ENCODE assay signal across 11 cellular contexts in genomic region chr9:136840140-136840876, GRCh38. TPM values are rescaled to one million over a fixed set of nuclear protein-coding genes. Genes with fewer than 3 reads are reported as not detected.
DNase-seq lines count a peak whose midpoint lies in the region; ATAC-seq, FAIRE-seq and TF ChIP-seq lines count a peak whose summit lies in the region.
"Had no signal": no experiment of that assay in that cellular context is flagged by ENCODE, and none has a peak within 500 bp of the region (broad histone marks: within the 10 kb centered on the region; RNA-seq: fewer than 3 reads in every experiment).

No MANE protein-coding gene starts in this region.

- no peak overlapping the region for H3K9ac ChIP-seq in GM12878 (ENCODE audit: control insufficient read depth, insufficient read depth, low read length)
- peak overlapping the region; percentile 79 for H3K9ac ChIP-seq in neuronal stem cell (ENCODE audit: low read depth, low read length, poor library complexity)

- H4K20me1 ChIP-seq in GM12878 (ENCODE audit: control insufficient read depth, insufficient read depth) = no peaks in the 10 kb centered on the region; the same call in 1 of the 2 replicates

- SMC1A ChIA-PET in GM12878 (lab: Charles Lee; ENCODE audit: uncharacterized antibody, unreplicated experiment) = no interaction called here

- H4K8ac ChIP-seq in neuronal stem cell (ENCODE audit: low read depth, low read length) = no peak overlapping the region

- TF ChIP-seq EP300 in GM12878 (IDR thresholded peaks at IDR 0.05; ENCODE audit: borderline replicate concordance in 1 of 2, control insufficient read depth in 1 of 2, low read depth in 2 of 2, low read length in 2 of 2) = no peak

- H3K14ac ChIP-seq in neuronal stem cell (ENCODE audit: low read length) = no peak overlapping the region

- DNase-seq in COLO668 (lab: John Stamatoyannopoulos, UW; ENCODE audit: unreplicated experiment) = peak; percentile 68
- DNase-seq in HK-2 (ENCODE audit: unreplicated experiment) = peak; percentile 42
- no peak for DNase-seq in GM12878 (ENCODE audit: low read depth, low spot score)
- DNase-seq in neuronal stem cell (ENCODE audit: low spot score) = no peak
- DNase-seq in cortex of kidney (lab: John Stamatoyannopoulos, UW) = no peak
- no peak for DNase-seq in MG63
- DNase-seq in NCI-H748 treated with DMSO at 0.1 percent for 48 hours (lab: John Stamatoyannopoulos, UW) = no peak
- DNase-seq: EL; stimulated activated CD4-positive, alpha-beta T cell treated with anti-CD3 and anti-CD28 coated beads, Interleukin-1b, Interleukin-23, amount 100 ng/mL, for 48 hours; stimulated activated naive CD8-positive, alpha-beta T cell treated with anti-CD3 and anti-CD28 coated beads, Interleukin-15, amount 100 ng/mL, for 72 hours had no signal

- H3K4me1 ChIP-seq in GM12878 (ENCODE audit: control insufficient read depth, insufficient read depth, low read length) (peaks cover 6% of the 10 kb centered on the region; the same call in 1 of the 2 replicates), neuronal stem cell (ENCODE audit: control insufficient read depth in 2 of 2, insufficient read depth in 1 of 2, low read depth in 1 of 2, low read length in 2 of 2) (peaks cover 26 to 28% of the 10 kb centered on the region in 2 donors)

- no peak overlapping the region for H3K4me2 ChIP-seq in GM12878 (ENCODE audit: control insufficient read depth, insufficient read depth)
- no peak overlapping the region for H3K4me2 ChIP-seq in neuronal stem cell (ENCODE audit: insufficient read depth, low read length, poor library complexity, severe bottlenecking)

- intact Hi-C loops in GM12878 (cut with micrococcal nuclease; ENCODE audit: unreplicated experiment) = no loop called here

- no peak overlapping the region for H3K4me3 ChIP-seq in GM12878
- H3K4me3 ChIP-seq in neuronal stem cell (ENCODE audit: low read length in 2 of 2) = no peak overlapping the region
- H3K4me3 ChIP-seq in MG63 = no peak overlapping the region

- no peak for TF ChIP-seq RAD21 in GM12878 (IDR thresholded peaks at IDR 0.05; ENCODE audit: insufficient read depth, low read depth, low read length)

- H2BK5ac ChIP-seq in neuronal stem cell (ENCODE audit: low read length) = no peak overlapping the region

- H3K27ac ChIP-seq in GM12878 (ENCODE audit: control insufficient read depth, insufficient read depth) = no peak overlapping the region
- H3K27ac ChIP-seq in neuronal stem cell (replicated peaks; ENCODE audit: low read length) = peak overlapping the region; percentile 66

- no peak for FAIRE-seq in GM12878 (lab: Jason Lieb, UNC)

- peak overlapping the region; percentile 80 for H3K23ac ChIP-seq in neuronal stem cell (ENCODE audit: low read depth, low read length, poor library complexity)

- TSS peak; percentile 82 for BruUV-seq in GM12878 (replicated peaks; lab: Mats Ljungman, UMichigan)

- CTCF ChIA-PET in GM12878 (lab: Yijun Ruan, JAX) = interaction anchor here (4.3 kb wide), 1 partner anchor 194 kb away, joined by 35 read pairs; no protein-coding TSS in a partner anchor

- no peak overlapping the region for H2BK15ac ChIP-seq in neuronal stem cell (ENCODE audit: low read length)

- H3K27me3 ChIP-seq in GM12878 (replicated peaks in 1 of 2; ENCODE audit: control insufficient read depth in 2 of 2, insufficient read depth in 2 of 2, low read length in 1 of 2) (no peaks in the 10 kb centered on the region), neuronal stem cell (ENCODE audit: control insufficient read depth in 3 of 3, insufficient read depth in 3 of 3, low read depth in 1 of 3, low read length in 3 of 3) (no peaks in the 10 kb centered on the region), MG63 (no peaks in the 10 kb centered on the region)

- ATAC-seq in GM12878 (no peak), GM19035 (IDR thresholded peaks at IDR 0.05; ENCODE audit: unreplicated experiment) (no peak)
- ATAC-seq: stimulated activated naive CD8-positive, alpha-beta T cell treated with anti-CD3 and anti-CD28 coated beads, Interleukin-15, amount 100 ng/mL, for 72 hours had no signal

- 88% methylated on average over 28 of the region's 32 CpGs for WGBS in GM12878 (ENCODE audit: insufficient coverage, insufficient replicate concordance, low lambda C conversion rate, missing lambda C conversion rate)
- no CpG with 5 or more reads among the region's 32 CpGs for WGBS in neuronal stem cell (ENCODE audit: extremely low coverage in 2 of 2, insufficient read length in 2 of 2, insufficient replicate concordance in 1 of 2), 2 donors

- H2BK12ac ChIP-seq in neuronal stem cell (ENCODE audit: low read length) = no peak overlapping the region

- no peak overlapping the region for H3K18ac ChIP-seq in neuronal stem cell (ENCODE audit: low read length)

- RAD21 ChIA-PET in GM12878 (lab: Charles Lee; ENCODE audit: unreplicated experiment) = no interaction called here

- H3K36me3 ChIP-seq in GM12878 (ENCODE audit: control insufficient read depth in 2 of 2, insufficient read depth in 2 of 2, low read length in 1 of 2) (no peaks in the 10 kb centered on the region), neuronal stem cell (replicated peaks in 1 of 2; ENCODE audit: control insufficient read depth in 2 of 2, insufficient read depth in 2 of 2, low read length in 2 of 2) (peaks cover 13 to 55% of the 10 kb centered on the region in 2 donors), MG63 (peaks cover 10% of the 10 kb centered on the region)

- H2AK5ac ChIP-seq in neuronal stem cell (ENCODE audit: low read depth, low read length) = peak overlapping the region; percentile 63

- TF ChIP-seq CTCF in GM12878 (IDR thresholded peaks at IDR 0.05 in 2 of 3, conservative IDR thresholded peaks at IDR 0.05 in 1 of 3; ENCODE audit: control insufficient read depth in 2 of 3, extremely low read depth in 1 of 3, insufficient read depth in 1 of 3, low read depth in 3 of 3, low read length in 3 of 3) = no peak

- in situ Hi-C loops in GM12878 (cut with MboI) = no loop called here

- H3K4ac ChIP-seq in neuronal stem cell (ENCODE audit: low read length) = peak overlapping the region; percentile 23

- H2AFZ ChIP-seq in GM12878 (ENCODE audit: control insufficient read depth, low read depth, low read length) = no peak overlapping the region
- H2AFZ ChIP-seq in neuronal stem cell (ENCODE audit: low read length) = no peak overlapping the region

- no peak overlapping the region for H2BK120ac ChIP-seq in neuronal stem cell (ENCODE audit: low read depth, low read length)

- POLR2A ChIA-PET in GM12878 (lab: Charles Lee) = interaction anchor here (1.3 kb wide), 1 partner anchor 30 kb away, joined by 3 read pairs; no protein-coding TSS in a partner anchor

- no peaks in the 10 kb centered on the region; the same call in 2 of the 3 replicates for H3K9me3 ChIP-seq in GM12878 (replicated peaks; ENCODE audit: control insufficient read depth, insufficient read depth, low read length)
- no peaks in the 10 kb centered on the region for H3K9me3 ChIP-seq in neuronal stem cell (replicated peaks in 1 of 2; ENCODE audit: control insufficient read depth in 2 of 2, insufficient read depth in 1 of 2, low read depth in 1 of 2, low read length in 2 of 2)
- no peaks in the 10 kb centered on the region for H3K9me3 ChIP-seq in MG63

- peaks cover 12% of the 10 kb centered on the region for H3K79me1 ChIP-seq in neuronal stem cell (ENCODE audit: low read depth, low read length)

- TF ChIP-seq POLR2A in GM12878 (IDR thresholded peaks at IDR 0.05; ENCODE audit: low read depth, low read length) = no peak; the same call in 1 of the 2 replicates

- H4K91ac ChIP-seq in neuronal stem cell (ENCODE audit: low read depth, low read length, poor library complexity) = no peak overlapping the region

- no peaks in the 10 kb centered on the region for H3K79me2 ChIP-seq in GM12878 (ENCODE audit: control insufficient read depth, insufficient read depth, low read length)

RNA-seq across cellular contexts. Expression of gene AJM1, which starts 2.0 kb away (rescaled TPM):
- total RNA-seq in GM12878 (2013; cell fraction: nucleolus; rRNA removed) = 13.9 and 16.4 TPM in 2 replicates
- total RNA-seq in GM12878 (2014; rRNA removed) = 0.98 and 1.2 TPM in 2 replicates
- total RNA-seq in GM12878 (2014; rRNA removed; fragmentation: Illumina TruSeq; extraction: Trizol) = 0.27 and 0.46 TPM in 2 replicates
- total RNA-seq in GM12878 (2021) = 1.9 and 2.5 TPM in 2 replicates
- polyA plus RNA-seq in GM12878 (2011; ENCODE audit: low read depth) = 0.25 TPM
- polyA plus RNA-seq in GM12878 (2011; rRNA removed) = 0.55 and 1.2 TPM in 2 replicates
- polyA plus RNA-seq in GM12878 (2011; cell fraction: cytosol; rRNA removed) = 0.97 and 1.9 TPM in 2 replicates
- 35.1 and 40.0 TPM in 2 replicates for polyA plus RNA-seq in GM12878 (2011; cell fraction: nucleus; rRNA removed)
- 1.9 and 2.7 TPM in 2 replicates for polyA plus RNA-seq in GM12878 (2012)
- 0.06 TPM in 1 of 2 replicates, not detected in the other for polyA plus RNA-seq in GM12878 (2014; fragmentation: Illumina TruSeq; extraction: Trizol)
- polyA plus RNA-seq in GM12878 (2014; fragmentation: Nextera tagmentation; extraction: Ambion mirVana) = not detected
- polyA plus RNA-seq in GM12878 (2014; rRNA removed) = 1.6 and 2.7 TPM in 2 replicates
- under 1 TPM; 0.54 to 0.82 TPM for polyA plus RNA-seq in GM12878 (2016; fragmentation: Nextera tagmentation; extraction: Ambion mirVana)
- polyA minus RNA-seq in GM12878 (2011; rRNA and poly(A)+ RNA removed) = 0.07 and 0.62 TPM in 2 replicates
- 0.31 and 1.1 TPM in 2 replicates for polyA minus RNA-seq in GM12878 (2011; cell fraction: cytosol; rRNA and poly(A)+ RNA removed)
- polyA minus RNA-seq in GM12878 (2011; cell fraction: nucleus; rRNA and poly(A)+ RNA removed) = 3.6 and 4.8 TPM in 2 replicates
- 0.42 TPM for polyA plus RNA-seq in neuronal stem cell (2013, experiment 1 of 2)
- polyA plus RNA-seq in neuronal stem cell (2013, experiment 2 of 2) = 0.44 TPM
- 0.82 TPM in 1 of 2 replicates, not detected in the other for total RNA-seq in MG63 (2014; rRNA removed; shearing (Covaris generic); ENCODE audit: low replicate concordance)

RNA-seq across cellular contexts. Expression of gene PHPT1, which starts 8.9 kb away (rescaled TPM):
- total RNA-seq in GM12878 (2013; cell fraction: nucleolus; rRNA removed) = 66.9 and 74.5 TPM in 2 replicates
- total RNA-seq in GM12878 (2014; rRNA removed) = 123 and 124 TPM in 2 replicates
- 59.6 and 70.6 TPM in 2 replicates for total RNA-seq in GM12878 (2014; rRNA removed; fragmentation: Illumina TruSeq; extraction: Trizol)
- total RNA-seq in GM12878 (2021) = 131 and 132 TPM in 2 replicates
- 68.1 TPM for polyA plus RNA-seq in GM12878 (2011; ENCODE audit: low read depth)
- 39.9 and 90.2 TPM in 2 replicates for polyA plus RNA-seq in GM12878 (2011; rRNA removed)
- polyA plus RNA-seq in GM12878 (2011; cell fraction: cytosol; rRNA removed) = 155 and 276 TPM in 2 replicates
- polyA plus RNA-seq in GM12878 (2011; cell fraction: nucleus; rRNA removed) = 525 and 671 TPM in 2 replicates
- 128 and 143 TPM in 2 replicates for polyA plus RNA-seq in GM12878 (2012)
- 7.1 and 56.2 TPM in 2 replicates for polyA plus RNA-seq in GM12878 (2014; fragmentation: Illumina TruSeq; extraction: Trizol)
- polyA plus RNA-seq in GM12878 (2014; fragmentation: Nextera tagmentation; extraction: Ambion mirVana) = 100 to 1,000 TPM; 169 to 200 TPM
- polyA plus RNA-seq in GM12878 (2014; rRNA removed) = 148 and 151 TPM in 2 replicates
- polyA plus RNA-seq in GM12878 (2016; fragmentation: Nextera tagmentation; extraction: Ambion mirVana) = 100 to 1,000 TPM; 306 to 323 TPM
- polyA minus RNA-seq in GM12878 (2011; rRNA and poly(A)+ RNA removed) = 13.4 and 29.2 TPM in 2 replicates
- polyA minus RNA-seq in GM12878 (2011; cell fraction: cytosol; rRNA and poly(A)+ RNA removed) = 21.8 and 22.6 TPM in 2 replicates
- 48.0 and 54.5 TPM in 2 replicates for polyA minus RNA-seq in GM12878 (2011; cell fraction: nucleus; rRNA and poly(A)+ RNA removed)
- 230 TPM for polyA plus RNA-seq in neuronal stem cell (2013, experiment 1 of 2)
- 218 TPM for polyA plus RNA-seq in neuronal stem cell (2013, experiment 2 of 2)
- 47.1 and 74.1 TPM in 2 replicates for total RNA-seq in MG63 (2014; rRNA removed; shearing (Covaris generic); ENCODE audit: low replicate concordance)

RNA-seq across cellular contexts. Expression of gene MAMDC4, which starts 11.8 kb away (rescaled TPM):
- total RNA-seq in GM12878 (2013; cell fraction: nucleolus; rRNA removed) = 29.6 and 35.9 TPM in 2 replicates
- total RNA-seq in GM12878 (2014; rRNA removed) (2.9 and 4.5 TPM in 2 replicates), GM12878 (2014; rRNA removed; fragmentation: Illumina TruSeq; extraction: Trizol) (0.41 and 0.85 TPM in 2 replicates), GM12878 (2021) (4.3 and 4.8 TPM in 2 replicates)
- polyA plus RNA-seq in GM12878 (2011; ENCODE audit: low read depth) = 0.41 TPM
- polyA plus RNA-seq in GM12878 (2011; rRNA removed) (1.1 and 2.4 TPM in 2 replicates), GM12878 (2014; fragmentation: Illumina TruSeq; extraction: Trizol) (0.40 TPM in 1 of 2 replicates, not detected in the other), GM12878 (2014; fragmentation: Nextera tagmentation; extraction: Ambion mirVana) (under 1 TPM in 1 of 2 experiments, not detected in 1; 0.22 TPM), GM12878 (2014; rRNA removed) (5.7 and 8.2 TPM in 2 replicates), GM12878 (2016; fragmentation: Nextera tagmentation; extraction: Ambion mirVana) (1 to 10 TPM; 2.0 to 2.4 TPM)
- 2.3 and 4.8 TPM in 2 replicates for polyA plus RNA-seq in GM12878 (2011; cell fraction: cytosol; rRNA removed)
- 153 and 158 TPM in 2 replicates for polyA plus RNA-seq in GM12878 (2011; cell fraction: nucleus; rRNA removed)
- 4.2 and 5.7 TPM in 2 replicates for polyA plus RNA-seq in GM12878 (2012)
- polyA minus RNA-seq in GM12878 (2011; rRNA and poly(A)+ RNA removed) = 0.44 and 2.1 TPM in 2 replicates
- 0.21 and 1.5 TPM in 2 replicates for polyA minus RNA-seq in GM12878 (2011; cell fraction: cytosol; rRNA and poly(A)+ RNA removed)
- 9.8 and 12.2 TPM in 2 replicates for polyA minus RNA-seq in GM12878 (2011; cell fraction: nucleus; rRNA and poly(A)+ RNA removed)
- 3.6 TPM for polyA plus RNA-seq in neuronal stem cell (2013, experiment 1 of 2)
- polyA plus RNA-seq in neuronal stem cell (2013, experiment 2 of 2) = 3.2 TPM
- 0.44 and 0.63 TPM in 2 replicates for total RNA-seq in MG63 (2014; rRNA removed; shearing (Covaris generic); ENCODE audit: low replicate concordance)

RNA-seq across cellular contexts. Expression of gene EDF1, which starts 25.8 kb away (rescaled TPM):
- total RNA-seq in GM12878 (2013; cell fraction: nucleolus; rRNA removed) = 70.5 and 88.5 TPM in 2 replicates
- 312 and 337 TPM in 2 replicates for total RNA-seq in GM12878 (2014; rRNA removed)
- total RNA-seq in GM12878 (2014; rRNA removed; fragmentation: Illumina TruSeq; extraction: Trizol) = 320 and 361 TPM in 2 replicates
- 319 and 330 TPM in 2 replicates for total RNA-seq in GM12878 (2021)
- 201 TPM for polyA plus RNA-seq in GM12878 (2011; ENCODE audit: low read depth)
- 265 and 335 TPM in 2 replicates for polyA plus RNA-seq in GM12878 (2011; rRNA removed)
- polyA plus RNA-seq in GM12878 (2011; cell fraction: cytosol; rRNA removed) = 364 and 406 TPM in 2 replicates
- 197 and 264 TPM in 2 replicates for polyA plus RNA-seq in GM12878 (2011; cell fraction: nucleus; rRNA removed)
- polyA plus RNA-seq in GM12878 (2012) = 366 and 424 TPM in 2 replicates
- polyA plus RNA-seq in GM12878 (2014; fragmentation: Illumina TruSeq; extraction: Trizol) = 98.0 and 304 TPM in 2 replicates
- polyA plus RNA-seq in GM12878 (2014; fragmentation: Nextera tagmentation; extraction: Ambion mirVana) = 100 to 1,000 TPM; 110 to 177 TPM
- polyA plus RNA-seq in GM12878 (2014; rRNA removed) = 418 and 469 TPM in 2 replicates
- polyA plus RNA-seq in GM12878 (2016; fragmentation: Nextera tagmentation; extraction: Ambion mirVana) = 100 to 1,000 TPM; 508 to 533 TPM
- 98.5 and 108 TPM in 2 replicates for polyA minus RNA-seq in GM12878 (2011; rRNA and poly(A)+ RNA removed)
- 77.8 and 81.8 TPM in 2 replicates for polyA minus RNA-seq in GM12878 (2011; cell fraction: cytosol; rRNA and poly(A)+ RNA removed)
- 29.1 and 55.4 TPM in 2 replicates for polyA minus RNA-seq in GM12878 (2011; cell fraction: nucleus; rRNA and poly(A)+ RNA removed)
- polyA plus RNA-seq in neuronal stem cell (2013, experiment 1 of 2) = 289 TPM
- 288 TPM for polyA plus RNA-seq in neuronal stem cell (2013, experiment 2 of 2)
- total RNA-seq in MG63 (2014; rRNA removed; shearing (Covaris generic); ENCODE audit: low replicate concordance) = 402 and 494 TPM in 2 replicates

RNA-seq across cellular contexts. Expression of gene RABL6, which starts 32.6 kb away (rescaled TPM):
- total RNA-seq in GM12878 (2013; cell fraction: nucleolus; rRNA removed) = 57.1 and 70.1 TPM in 2 replicates
- total RNA-seq in GM12878 (2014; rRNA removed) (75.9 and 88.4 TPM in 2 replicates), GM12878 (2014; rRNA removed; fragmentation: Illumina TruSeq; extraction: Trizol) (38.7 and 44.4 TPM in 2 replicates), GM12878 (2021) (125 and 134 TPM in 2 replicates)
- 41.1 TPM for polyA plus RNA-seq in GM12878 (2011; ENCODE audit: low read depth)
- polyA plus RNA-seq in GM12878 (2011; rRNA removed) (25.5 and 45.8 TPM in 2 replicates), GM12878 (2014; fragmentation: Illumina TruSeq; extraction: Trizol) (21.6 and 38.4 TPM in 2 replicates), GM12878 (2014; fragmentation: Nextera tagmentation; extraction: Ambion mirVana) (1 to 10 TPM; 1.4 to 5.4 TPM), GM12878 (2014; rRNA removed) (84.7 and 92.1 TPM in 2 replicates), GM12878 (2016; fragmentation: Nextera tagmentation; extraction: Ambion mirVana) (10 to 100 TPM; 16.4 to 41.0 TPM)
- polyA plus RNA-seq in GM12878 (2011; cell fraction: cytosol; rRNA removed) = 44.4 and 59.3 TPM in 2 replicates
- polyA plus RNA-seq in GM12878 (2011; cell fraction: nucleus; rRNA removed) = 99.6 and 142 TPM in 2 replicates
- polyA plus RNA-seq in GM12878 (2012) = 49.6 and 55.1 TPM in 2 replicates
- 38.3 and 60.1 TPM in 2 replicates for polyA minus RNA-seq in GM12878 (2011; rRNA and poly(A)+ RNA removed)
- 20.6 and 22.6 TPM in 2 replicates for polyA minus RNA-seq in GM12878 (2011; cell fraction: cytosol; rRNA and poly(A)+ RNA removed)
- 27.8 and 54.0 TPM in 2 replicates for polyA minus RNA-seq in GM12878 (2011; cell fraction: nucleus; rRNA and poly(A)+ RNA removed)
- polyA plus RNA-seq in neuronal stem cell (2013, experiment 1 of 2) = 115 TPM
- polyA plus RNA-seq in neuronal stem cell (2013, experiment 2 of 2) = 112 TPM
- 67.4 and 101 TPM in 2 replicates for total RNA-seq in MG63 (2014; rRNA removed; shearing (Covaris generic); ENCODE audit: low replicate concordance)

Comparison
In these comparisons a context has a peak if more than half of its experiments do, and no peak if none do; other contexts are left out.
1. DNase-seq: peak in COLO668 (single experiment) and HK-2 (single experiment); none in GM12878 (single experiment), neuronal stem cell (single experiment), cortex of kidney (single experiment), MG63 (single experiment) and NCI-H748 treated with DMSO at 0.1 percent for 48 hours (single experiment).